Comparison of ENCODE assay signal across 8 cellular contexts in the genomic region with DNA sequence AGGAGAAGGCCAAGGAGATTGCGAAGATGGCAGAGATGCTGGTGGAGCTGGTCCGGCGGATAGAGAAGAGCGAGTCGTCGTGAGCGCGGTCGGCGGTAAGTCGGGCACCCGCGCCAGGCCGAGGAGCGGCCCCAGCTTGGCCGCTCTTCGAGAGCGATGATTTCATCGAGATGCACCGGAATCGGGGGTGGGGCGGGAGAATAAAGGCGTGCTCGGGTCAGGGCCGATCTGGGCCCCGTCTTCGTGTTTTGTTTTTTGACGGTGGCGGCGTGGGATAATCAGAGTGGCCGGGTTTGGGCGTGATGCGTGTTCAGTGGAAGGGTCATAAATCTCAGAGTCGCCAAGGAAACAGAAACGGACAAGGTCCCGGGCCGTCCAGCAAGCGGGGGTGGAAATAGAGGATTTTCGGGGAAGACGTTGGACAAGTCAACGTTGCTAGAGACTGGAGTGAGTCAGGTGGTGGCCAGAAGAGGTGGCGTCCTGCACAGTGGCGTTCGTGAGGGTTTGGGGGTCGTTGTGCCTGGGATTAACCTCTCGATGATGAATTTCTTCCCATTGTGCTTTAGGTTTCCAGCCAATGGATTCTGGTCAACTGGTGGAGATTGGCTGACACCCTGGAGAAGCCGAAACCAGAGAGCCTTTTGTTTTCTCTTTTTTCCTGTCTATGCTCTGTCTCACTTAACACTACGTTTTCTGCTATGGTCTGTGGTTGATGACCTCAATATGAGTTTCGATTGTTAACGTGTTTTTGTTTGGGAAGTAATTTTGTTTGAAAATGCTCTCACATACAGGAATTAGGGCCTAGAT. TPM values are rescaled to one million over a fixed set of nuclear protein-coding genes. Genes with fewer than 3 reads are reported as not detected.
DNase-seq lines count a peak whose midpoint lies in the region; ATAC-seq, FAIRE-seq and TF ChIP-seq lines count a peak whose summit lies in the region.

No MANE protein-coding gene starts in this region.

- intact Hi-C loops in breast epithelium (cut with DNase I; ENCODE audit: low total_unique reads): no loop called here

- H3K9me3 Mint-ChIP-seq in T-cell: no peaks in the 10 kb centered on the region

- peak overlapping the region; percentile 62 for H2AFZ ChIP-seq in keratinocyte (ENCODE audit: control insufficient read depth, low read length)

- H3K9ac ChIP-seq in keratinocyte (ENCODE audit: control insufficient read depth, extremely low read depth, insufficient read depth, low read length): peak overlapping the region; percentile 94

- H3K9me1 ChIP-seq in keratinocyte (ENCODE audit: control insufficient read depth, extremely low read depth, insufficient read depth, low read length): peaks cover 5% of the 10 kb centered on the region

- TF ChIP-seq POLR2A in breast epithelium (IDR thresholded peaks at IDR 0.05): no peak

- peak overlapping the region; percentile 75 for H3K4me2 ChIP-seq in keratinocyte (ENCODE audit: control insufficient read depth, extremely low read depth, insufficient read depth, low read depth, low read length)

- peaks cover 12% of the 10 kb centered on the region for H4K20me1 ChIP-seq in keratinocyte (ENCODE audit: control insufficient read depth, extremely low read depth, insufficient read depth, low read length)

- H3K4me3 ChIP-seq in breast epithelium (peak overlapping the region; percentile 76 to 86 (median 81)), keratinocyte (ENCODE audit: control insufficient read depth in 2 of 3, extremely low read depth in 1 of 3, insufficient read depth in 2 of 3, low read depth in 1 of 3, low read length in 3 of 3) (peak overlapping the region; percentile 81 to 91 (median 88))

- CTCF ChIA-PET in T-cell (lab: Charles Lee): interaction anchor here (0.7 to 1.5 kb wide), 7 partner anchors 22 to 68 kb away, joined by 3 to 11 read pairs (median 6); a partner anchor contains a TSS

- peaks cover 26% of the 10 kb centered on the region for H3K79me2 ChIP-seq in keratinocyte (ENCODE audit: control insufficient read depth, insufficient read depth, low read length)

- H3K27ac ChIP-seq in breast epithelium (peak overlapping the region; percentile 94 to 97), keratinocyte (ENCODE audit: control insufficient read depth, insufficient read depth, low read length) (peak overlapping the region; percentile 95)

- dilution Hi-C loops in keratinocyte (cut with MboI; ENCODE audit: extremely low pct_ligation_motif_present, low sequenced_read_pairs): no loop called here

- H3K36me3 ChIP-seq in breast epithelium (no peaks in the 10 kb centered on the region), keratinocyte (ENCODE audit: control insufficient read depth in 2 of 2, extremely low read depth in 1 of 2, insufficient read depth in 2 of 2, low read length in 2 of 2) (peaks cover 0 to 15% of the 10 kb centered on the region in 2 experiments)

- no peaks in the 10 kb centered on the region for H3K27me3 ChIP-seq in breast epithelium
- H3K27me3 ChIP-seq in keratinocyte (ENCODE audit: control insufficient read depth, extremely low read depth, insufficient read depth, low read length): no peaks in the 10 kb centered on the region

- H3K4me1 ChIP-seq in breast epithelium (peaks cover 3 to 9% of the 10 kb centered on the region in 2 donors), keratinocyte (ENCODE audit: control insufficient read depth, extremely low read depth, insufficient read depth, low read length) (peaks cover 11% of the 10 kb centered on the region)

- H3K4me1 Mint-ChIP-seq in T-cell: peaks cover 37 to 51% (median 42%) of the 10 kb centered on the region in 3 donors

- ATAC-seq in HG03095 (IDR thresholded peaks at IDR 0.05; ENCODE audit: unreplicated experiment) (peak; percentile 31), T-cell (replicated peaks in 1 of 4) (peak; percentile 33 to 49 (median 36))

- H3K36me3 Mint-ChIP-seq in T-cell: peaks cover 33% of the 10 kb centered on the region

- POLR2A ChIA-PET in T-cell (lab: Charles Lee): interaction anchor here (0.6 to 2.0 kb wide), 6 partner anchors 18 to 49 kb away, joined by 3 to 10 read pairs (median 4); a partner anchor contains a TSS

- no peak for FAIRE-seq in keratinocyte (lab: Jason Lieb, UNC)

- H3K4me3 Mint-ChIP-seq in T-cell: peak overlapping the region; percentile 99 to 100 (median 99)

- H3K27ac Mint-ChIP-seq in T-cell: peak overlapping the region; percentile 98 to 99

- peak; percentile 35 for DNase-seq in NCI-H748 (lab: John Stamatoyannopoulos, UW; ENCODE audit: unreplicated experiment)
- no peak for DNase-seq in NCI-H748 treated with DMSO at 0.1 percent for 48 hours (lab: John Stamatoyannopoulos, UW)
- DNase-seq in T-cell: peak in 32 of 34 experiments; percentile 24 to 62 (median 50)
- peak; percentile 29 to 54 for DNase-seq in breast epithelium (ENCODE audit: low spot score in 2 of 2)
- no peak for DNase-seq in keratinocyte (ENCODE audit: low read depth, low spot score)
- DNase-seq in stimulated activated CD4-positive, alpha-beta T cell treated with anti-CD3 and anti-CD28 coated beads, Interleukin-1b, Interleukin-23, amount 100 ng/mL, for 4 hours (ENCODE audit: low read depth in 2 of 2): peak; percentile 18 to 23
- no peak for DNase-seq in NCI-H187 treated with DMSO at 0.1 percent for 48 hours (lab: John Stamatoyannopoulos, UW)

- no peaks in the 10 kb centered on the region for H3K9me3 ChIP-seq in breast epithelium
- H3K9me3 ChIP-seq in keratinocyte (ENCODE audit: control insufficient read depth, low read depth, low read length): no peaks in the 10 kb centered on the region

- no peak for TF ChIP-seq CTCF in breast epithelium (IDR thresholded peaks at IDR 0.05)
- TF ChIP-seq CTCF in keratinocyte (optimal IDR thresholded peaks at IDR 0.05 in 1 of 3, IDR thresholded peaks at IDR 0.05 in 1 of 3, conservative IDR thresholded peaks at IDR 0.05 in 1 of 3; ENCODE audit: extremely low read depth in 1 of 3, insufficient read depth in 2 of 3, low read length in 3 of 3): no peak

- H3K27me3 Mint-ChIP-seq in T-cell: no peaks in the 10 kb centered on the region

RNA-seq across cellular contexts. Expression of a gene that starts 0.9 kb away (rescaled TPM):
- total RNA-seq in T-cell (100 to 1,000 TPM; 138 to 169 (median 138) TPM), breast epithelium (100 to 1,000 TPM; 119 to 172 (median 142) TPM)
- 121 to 275 TPM (median 224 TPM) in 3 replicates for polyA plus RNA-seq in keratinocyte
- polyA plus RNA-seq in keratinocyte (2011; ENCODE audit: low read depth): 328 TPM
- 191 and 208 TPM in 2 replicates for polyA plus RNA-seq in keratinocyte (2011; cell fraction: cytosol; rRNA removed)
- 109 and 121 TPM in 2 replicates for polyA plus RNA-seq in keratinocyte (2011; cell fraction: nucleus; rRNA removed)
- polyA plus RNA-seq in keratinocyte (2012; ENCODE audit: low replicate concordance): 208 and 319 TPM in 2 replicates
- polyA minus RNA-seq in keratinocyte: 22.1 to 50.5 TPM (median 33.4 TPM) in 3 replicates
- 54.9 TPM for polyA minus RNA-seq in keratinocyte (2011; cell fraction: cytosol; rRNA and poly(A)+ RNA removed)
- polyA minus RNA-seq in keratinocyte (2011; cell fraction: nucleus; rRNA and poly(A)+ RNA removed): 21.4 and 36.4 TPM in 2 replicates

RNA-seq across cellular contexts. Expression of a gene that starts 52.3 kb away (rescaled TPM):
- total RNA-seq in T-cell (1 to 10 TPM in 3 of 5 donors, under 1 TPM in 1, not detected in 1; 0.70 to 3.8 (median 1.9) TPM), breast epithelium (under 1 TPM in 2 of 3 donors, not detected in 1; 0.29 to 0.98 TPM)
- 0.68 to 2.3 TPM (median 1.7 TPM) in 3 replicates for polyA plus RNA-seq in keratinocyte
- 42.7 TPM for polyA plus RNA-seq in keratinocyte (2011; ENCODE audit: low read depth)
- polyA plus RNA-seq in keratinocyte (2011; cell fraction: cytosol; rRNA removed): 0.94 and 5.6 TPM in 2 replicates
- polyA plus RNA-seq in keratinocyte (2011; cell fraction: nucleus; rRNA removed): 0.95 and 3.4 TPM in 2 replicates
- polyA plus RNA-seq in keratinocyte (2012; ENCODE audit: low replicate concordance): 2.4 and 565 TPM in 2 replicates
- polyA minus RNA-seq in keratinocyte: 0.26 to 3.4 TPM (median 0.49 TPM) in 3 replicates
- polyA minus RNA-seq in keratinocyte (2011; cell fraction: cytosol; rRNA and poly(A)+ RNA removed): 29.9 TPM
- 9.8 and 12.6 TPM in 2 replicates for polyA minus RNA-seq in keratinocyte (2011; cell fraction: nucleus; rRNA and poly(A)+ RNA removed)

Comparison
In these comparisons a context has a peak if more than half of its experiments do, and no peak if none do; other contexts are left out.
1. DNase-seq: peak in NCI-H748 (single experiment), T-cell (32 of 34), breast epithelium (2 of 2) and stimulated activated CD4-positive, alpha-beta T cell treated with anti-CD3 and anti-CD28 coated beads, Interleukin-1b, Interleukin-23, amount 100 ng/mL, for 4 hours (2 of 2); none in NCI-H748 treated with DMSO at 0.1 percent for 48 hours (single experiment), keratinocyte (single experiment) and NCI-H187 treated with DMSO at 0.1 percent for 48 hours (single experiment).